ENCODE assay signal across 29 cellular contexts in the genomic region with DNA sequence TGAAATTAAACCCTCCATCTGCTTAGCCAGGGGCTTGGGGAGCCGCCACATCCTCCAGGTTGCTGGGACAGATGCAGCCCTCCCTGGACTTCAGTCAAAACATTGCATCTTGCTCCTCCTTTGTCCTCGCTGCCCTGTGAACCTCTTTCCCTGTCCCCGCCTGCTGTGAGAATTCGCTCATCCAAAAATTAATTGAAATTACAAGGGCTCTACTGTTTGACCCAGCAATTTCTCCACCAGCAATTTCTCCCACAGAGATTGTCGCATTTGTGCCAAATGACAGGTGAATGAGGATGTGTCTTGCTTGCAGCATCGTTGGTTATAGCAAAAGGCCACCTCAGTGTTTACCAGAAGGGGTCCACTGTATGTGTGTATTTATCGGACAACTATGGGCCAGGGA. TPM values are rescaled to one million over a fixed set of nuclear protein-coding genes. Genes with fewer than 3 reads are reported as not detected.
"Had no signal": no experiment of that assay in that cellular context is flagged by ENCODE, and none has a peak within 500 bp of the region (broad histone marks: within the 10 kb centered on the region; RNA-seq: fewer than 3 reads in every experiment).

No MANE protein-coding gene starts in this region.

- H3K27me3 ChIP-seq: breast epithelium, ovary, suprapubic skin, tibial nerve had no signal

- H3K9me3 ChIP-seq: breast epithelium, esophagus squamous epithelium, left lung, lower lobe of right lung, ovary, prostate gland, suprapubic skin, tibial nerve had no signal

- H3K4me1 ChIP-seq: breast epithelium, prostate gland had no signal

- H3K36me3 Mint-ChIP-seq: naive thymus-derived CD8-positive, alpha-beta T cell; stimulated activated naive B cell treated with anti-CD40 and anti-IgM and Interleukin-4, amounts not matched to agents 10 μg/mL and 1 μg/mL and 100 μg/mL, for 72 hours had no signal

- H3K4me3 Mint-ChIP-seq: activated CD4-positive, alpha-beta memory T cell treated with anti-CD3 and anti-CD28 coated beads, Interleukin-2, amount 10 ng/mL, durations not matched to agents 7 days and 5 days; activated T-cell treated with anti-CD3 and anti-CD28 coated beads, Interleukin-2, amount 50 U/mL, for 24 hours; stimulated activated naive B cell treated with anti-CD40 and anti-IgM and Interleukin-4, amounts not matched to agents 10 μg/mL and 1 μg/mL and 100 μg/mL, for 72 hours had no signal

- ATAC-seq: activated CD4-positive, CD25-positive, alpha-beta regulatory T cell treated with anti-CD3 and anti-CD28 coated beads, Interleukin-2, amount 50 U/mL, for 24 hours; left lung; lower lobe of right lung; naive thymus-derived CD8-positive, alpha-beta T cell; stimulated activated naive B cell treated with anti-CD40 and anti-IgM and Interleukin-4, amounts not matched to agents 10 μg/mL and 1 μg/mL and 100 μg/mL, for 72 hours had no signal

- H3K4me3 ChIP-seq: breast epithelium, esophagus squamous epithelium, left lung, lower lobe of right lung, ovary, prostate gland, smooth muscle cell, suprapubic skin, tibial nerve had no signal

- FAIRE-seq: colon had no signal

- H3K27ac Mint-ChIP-seq: activated CD4-positive, alpha-beta memory T cell treated with anti-CD3 and anti-CD28 coated beads, Interleukin-2, amount 10 ng/mL, durations not matched to agents 7 days and 5 days; activated CD4-positive, alpha-beta T cell treated with anti-CD3 and anti-CD28 coated beads, Interleukin-2, amount 10 ng/mL, durations not matched to agents 24 days and 14 days; naive thymus-derived CD8-positive, alpha-beta T cell; stimulated activated naive B cell treated with anti-CD40 and anti-IgM and Interleukin-4, amounts not matched to agents 10 μg/mL and 1 μg/mL and 100 μg/mL, for 72 hours had no signal

- H3K9me3 Mint-ChIP-seq: activated CD4-positive, alpha-beta memory T cell treated with anti-CD3 and anti-CD28 coated beads, Interleukin-2, amount 10 ng/mL, durations not matched to agents 7 days and 5 days; activated CD4-positive, alpha-beta T cell treated with anti-CD3 and anti-CD28 coated beads, Interleukin-2, amount 10 ng/mL, durations not matched to agents 24 days and 14 days; activated T-cell treated with anti-CD3 and anti-CD28 coated beads, Interleukin-2, amount 50 U/mL, for 24 hours; naive thymus-derived CD8-positive, alpha-beta T cell; stimulated activated naive B cell treated with anti-CD40 and anti-IgM and Interleukin-4, amounts not matched to agents 10 μg/mL and 1 μg/mL and 100 μg/mL, for 72 hours had no signal

- H3K4me2 ChIP-seq: smooth muscle cell had no signal

- H3K27ac ChIP-seq: breast epithelium, epithelial cell of prostate, esophagus squamous epithelium, left lung, lower lobe of right lung, ovary, prostate gland, suprapubic skin, tibial nerve, WERI-Rb-1 had no signal

- H3K36me3 ChIP-seq: breast epithelium, esophagus squamous epithelium, left lung, lower lobe of right lung, ovary, prostate gland, suprapubic skin, tibial nerve, WERI-Rb-1 had no signal

- DNase-seq: activated CD4-positive, alpha-beta memory T cell treated with anti-CD3 and anti-CD28 coated beads, Interleukin-2, amount 10 ng/mL, durations not matched to agents 7 days and 5 days; activated CD4-positive, alpha-beta T cell treated with anti-CD3 and anti-CD28 coated beads, Interleukin-2, amount 10 ng/mL, durations not matched to agents 24 days and 14 days; activated CD8-positive, alpha-beta memory T cell treated with anti-CD3 and anti-CD28 coated beads, Interleukin-2, amount 50 U/mL, for 48 hours; activated gamma-delta T cell treated with Interleukin-2 at 50 U/mL for 16 hours; activated naive CD4-positive, alpha-beta T cell treated with anti-CD3 and anti-CD28 coated beads, Interleukin-2, amount 50 U/mL, for 16 hours; activated T-cell treated with anti-CD3 and anti-CD28 coated beads, Interleukin-2, amount 50 U/mL, for 24 hours; amniotic stem cell; central memory CD4-positive, alpha-beta T cell; dermis blood vessel endothelial cell; effector CD4-positive, alpha-beta T cell; esophagus squamous epithelium; foreskin melanocyte; left lung; lower lobe of right lung; mesenchymal stem cell; naive thymus-derived CD8-positive, alpha-beta T cell; ovary; stimulated activated CD4-positive, alpha-beta T cell treated with anti-CD3 and anti-CD28 coated beads, Interleukin-1b, Interleukin-23, amount 100 ng/mL, for 48 hours; stimulated activated naive B cell treated with anti-CD40 and anti-IgM and Interleukin-4, amounts not matched to agents 10 μg/mL and 1 μg/mL and 100 μg/mL, for 72 hours; T-helper 9 cell; WERI-Rb-1 had no signal

RNA-seq across cellular contexts. Expression of a gene that starts 54.2 kb away (rescaled TPM):
- total RNA-seq: smooth muscle cell had no signal
- polyA plus RNA-seq: naive thymus-derived CD8-positive, alpha-beta T cell had no signal
